ENCODE assay signal across 1 cellular context in genomic region chr1:208235356-208235982, GRCh38.
TF ChIP-seq lines count a peak whose summit lies in the region.

No MANE protein-coding gene starts in this region.

TF ChIP-seq in K562, 482 proteins besides CTCF, POLR2A, EP300 and RAD21 (continued from another document):
- TF ChIP-seq SIN3A (IDR thresholded peaks at IDR 0.05; ENCODE audit: borderline replicate concordance in 2 of 2, control insufficient read depth in 1 of 2, low read depth in 2 of 2, low read length in 2 of 2) (no peak), CREBBP (IDR thresholded peaks at IDR 0.05; ENCODE audit: low read depth, low read length) (no peak), TCF7L2 (IDR thresholded peaks at IDR 0.05; ENCODE audit: low read depth, low read length) (no peak), RBM25 (IDR thresholded peaks at IDR 0.05; ENCODE audit: low read depth, low read length, severe bottlenecking) (peak; percentile 96), GTF3C2 (IDR thresholded peaks at IDR 0.05; ENCODE audit: borderline replicate concordance, extremely low read depth, insufficient read length) (no peak), ZNF436 (CRISPR knock-in tag; IDR thresholded peaks at IDR 0.05) (no peak), TAF15 (IDR thresholded peaks at IDR 0.05; ENCODE audit: low read depth, low read length) (no peak), ZNF778 (CRISPR knock-in tag; IDR thresholded peaks at IDR 0.05) (no peak), ZBTB34 (CRISPR knock-in tag; IDR thresholded peaks at IDR 0.05) (no peak), BDP1 (IDR thresholded peaks at IDR 0.05; ENCODE audit: insufficient read depth, insufficient read length) (no peak), GATA2 (CRISPR knock-in tag; IDR thresholded peaks at IDR 0.05) (0 out of 2 replicates have a peak, but pooled peaks have one; percentile 42), SMARCA5 (IDR thresholded peaks at IDR 0.05) (0 out of 2 replicates have a peak, but pooled peaks have one; percentile 54), SMAD4 (CRISPR knock-in tag; conservative IDR thresholded peaks at IDR 0.05) (no peak), CEBPZ (IDR thresholded peaks at IDR 0.05; ENCODE audit: borderline replicate concordance, low read depth, low read length) (no peak), POLR2AphosphoS5 (IDR thresholded peaks at IDR 0.05; ENCODE audit: control insufficient read depth, insufficient read depth, low read depth, low read length) (no peak), CBX1 (IDR thresholded peaks at IDR 0.05; ENCODE audit: low read depth) (no peak), CXXC5 (CRISPR knock-in tag; IDR thresholded peaks at IDR 0.05) (no peak), TAF9B (IDR thresholded peaks at IDR 0.05; ENCODE audit: partially characterized antibody) (no peak), MTA2 (IDR thresholded peaks at IDR 0.05; ENCODE audit: low read depth) (no peak), SRSF1 (IDR thresholded peaks at IDR 0.05; ENCODE audit: low read depth, low read length) (no peak), PTRF (tag; IDR thresholded peaks at IDR 0.05) (no peak), U2AF1 (optimal IDR thresholded peaks at IDR 0.05; ENCODE audit: low read depth, low read length) (no peak), MCM2 (IDR thresholded peaks at IDR 0.05; ENCODE audit: low read depth) (no peak), ZC3H8 (IDR thresholded peaks at IDR 0.05) (no peak), DMBX1 (CRISPR knock-in tag; IDR thresholded peaks at IDR 0.05; ENCODE audit: borderline replicate concordance) (no peak), ZNF431 (CRISPR knock-in tag; IDR thresholded peaks at IDR 0.05) (no peak), CTBP1 (IDR thresholded peaks at IDR 0.05; ENCODE audit: borderline replicate concordance) (no peak; the same call in 1 of the 2 replicates)
